Comparison of ENCODE assay signal across 11 cellular contexts in the genomic region with DNA sequence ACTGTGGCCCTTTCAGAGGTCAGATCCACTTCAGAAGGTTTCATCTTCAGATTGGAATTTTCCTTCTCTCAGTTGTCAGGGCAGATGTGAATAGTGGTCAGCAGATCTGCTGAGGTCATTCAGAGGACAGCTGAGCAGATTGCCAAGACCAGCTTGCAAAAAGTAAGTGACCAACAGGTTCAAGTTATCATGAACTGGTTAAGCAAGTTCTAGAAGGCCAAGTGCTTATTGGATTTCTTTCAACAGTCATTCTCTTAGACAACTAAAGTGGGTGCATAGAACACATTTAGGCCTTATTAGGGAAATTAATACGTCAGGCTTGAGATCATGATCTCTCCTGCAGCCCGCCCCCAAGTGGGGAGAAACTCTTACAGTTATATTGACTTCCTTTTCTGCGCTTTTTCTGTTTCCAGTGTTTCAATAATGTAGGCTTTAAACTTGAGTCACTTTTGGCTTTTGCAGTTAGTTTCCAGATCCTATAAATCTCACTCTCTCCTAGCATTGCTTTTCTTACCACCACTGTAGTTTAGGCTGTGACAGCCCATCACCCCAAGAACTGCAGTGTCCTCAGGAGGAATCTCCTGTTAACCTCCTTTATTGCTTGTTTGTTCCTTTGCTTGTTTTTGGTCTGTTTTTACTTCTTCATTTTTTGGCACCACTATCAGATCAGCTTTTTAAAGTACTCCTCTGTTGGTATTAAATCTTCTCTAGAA.
A peak's percentile ranks its signal among the peaks of the same experiment; 100 is the strongest.
DNase-seq lines count a peak whose midpoint lies in the region; ATAC-seq and TF ChIP-seq lines count a peak whose summit lies in the region.
"Had no signal": no experiment of that assay in that cellular context is flagged by ENCODE, and none has a peak within 500 bp of the region (broad histone marks: within the 10 kb centered on the region; RNA-seq: fewer than 3 reads in every experiment).

No MANE protein-coding gene starts in this region.

- no peaks in the 10 kb centered on the region for H4K20me1 ChIP-seq in SK-N-SH (ENCODE audit: insufficient read depth)

- peak in 1 of 2 donors; percentile 15 for TF ChIP-seq POLR2A in gastrocnemius medialis (IDR thresholded peaks at IDR 0.05)

- H2BK12ac ChIP-seq in neuronal stem cell (ENCODE audit: low read length): no peak overlapping the region

- H3K23ac ChIP-seq in neuronal stem cell (ENCODE audit: low read depth, low read length, poor library complexity) (no peak overlapping the region), mesendoderm (ENCODE audit: low read length) (no peak overlapping the region)

- intact Hi-C loops in Right ventricle myocardium superior (cut with DNase I): no loop called here
- intact Hi-C loops in gastrocnemius medialis (cut with DNase I; ENCODE audit: low total_unique reads): loop anchor here (2.0 to 5.0 kb wide), 3 partner anchors 52 to 139 kb away; partner anchors contain the start of gene C1orf21

- H3K27me3 ChIP-seq in SK-N-SH (ENCODE audit: insufficient read depth): no peaks in the 10 kb centered on the region
- H3K27me3 ChIP-seq in gastrocnemius medialis: no peaks in the 10 kb centered on the region
- no peaks in the 10 kb centered on the region for H3K27me3 ChIP-seq in neuronal stem cell (ENCODE audit: control insufficient read depth in 3 of 3, insufficient read depth in 3 of 3, low read depth in 1 of 3, low read length in 3 of 3)
- no peaks in the 10 kb centered on the region for H3K27me3 ChIP-seq in mesendoderm (ENCODE audit: insufficient read depth, low read length, poor library complexity)

- POLR2A ChIA-PET in SK-N-SH (lab: Yijun Ruan, JAX): no interaction called here

- in situ Hi-C loops in gastrocnemius medialis (cut with MboI; ENCODE audit: low sequenced_read_pairs in 4 of 4): loop anchor here in 3 of 4 donors (10.0 to 25.0 kb wide), 4 partner anchors 88 to 179 kb away; partner anchors contain the start of gene C1orf21 (in 1 of the 3)

- H3K36me3 ChIP-seq in SK-N-SH (replicated peaks in 1 of 2; ENCODE audit: control insufficient read depth in 1 of 2, insufficient read depth in 2 of 2, low read length in 1 of 2) (peaks cover 0 to 6% of the 10 kb centered on the region in 2 experiments), gastrocnemius medialis (peaks cover 0 to 5% of the 10 kb centered on the region in 2 donors), neuronal stem cell (replicated peaks in 1 of 2; ENCODE audit: control insufficient read depth in 2 of 2, insufficient read depth in 2 of 2, low read length in 2 of 2) (peaks cover 4 to 12% of the 10 kb centered on the region in 2 donors), mesendoderm (ENCODE audit: control insufficient read depth, insufficient read depth, low read length) (no peaks in the 10 kb centered on the region)

- H3K4me2 ChIP-seq in SK-N-SH (0 out of 2 replicates have a peak overlapping the region, but pooled peaks have one; percentile 7), neuronal stem cell (ENCODE audit: insufficient read depth, low read length, poor library complexity, severe bottlenecking) (no peak overlapping the region), mesendoderm (ENCODE audit: low read length) (no peak overlapping the region)

- H3K27ac ChIP-seq in SK-N-SH (ENCODE audit: low read depth in 2 of 2, low read length in 1 of 2): peak overlapping the region; percentile 11 to 79; a peak in 3 of 4 replicates
- H3K27ac ChIP-seq in gastrocnemius medialis: peak overlapping the region; percentile 90 to 96 (median 91)
- H3K27ac ChIP-seq in neuronal stem cell (replicated peaks; ENCODE audit: low read length): no peak overlapping the region
- no peak overlapping the region for H3K27ac ChIP-seq in mesendoderm (ENCODE audit: low read depth, low read length)
- H3K27ac ChIP-seq: epithelial cell of prostate had no signal

- no peak overlapping the region for H3K4me3 ChIP-seq in GM12865 (ENCODE audit: low read depth, low read length)
- H3K4me3 ChIP-seq in SK-N-SH (ENCODE audit: low read depth in 2 of 2, low read length in 1 of 2): no peak overlapping the region
- H3K4me3 ChIP-seq in gastrocnemius medialis: no peak overlapping the region
- H3K4me3 ChIP-seq in neuronal stem cell (ENCODE audit: low read length in 2 of 2): no peak overlapping the region
- no peak overlapping the region for H3K4me3 ChIP-seq in mesendoderm (ENCODE audit: low read length)

- H3K18ac ChIP-seq in neuronal stem cell (ENCODE audit: low read length) (no peak overlapping the region), mesendoderm (ENCODE audit: low read length) (no peak overlapping the region)

- H3K79me1 ChIP-seq in neuronal stem cell (ENCODE audit: low read depth, low read length) (no peaks in the 10 kb centered on the region), mesendoderm (ENCODE audit: low read length) (no peaks in the 10 kb centered on the region)

- no peak for TF ChIP-seq RAD21 in SK-N-SH (IDR thresholded peaks at IDR 0.05; ENCODE audit: low read length)

- no peak overlapping the region for H4K5ac ChIP-seq in mesendoderm (ENCODE audit: low read length)

- peak; percentile 40 for ATAC-seq in Right ventricle myocardium superior (ENCODE audit: poor library complexity)
- ATAC-seq in gastrocnemius medialis: peak; percentile 86 to 88
- no peak for ATAC-seq in GM21717 (IDR thresholded peaks at IDR 0.05; ENCODE audit: unreplicated experiment)

- H3K79me2 ChIP-seq in SK-N-SH (ENCODE audit: insufficient read depth) (peaks cover 4% of the 10 kb centered on the region; the same call in 1 of the 2 replicates), mesendoderm (ENCODE audit: control insufficient read depth, insufficient read depth, low read length) (no peaks in the 10 kb centered on the region)

- H2AK5ac ChIP-seq in neuronal stem cell (ENCODE audit: low read depth, low read length): no peak overlapping the region
- H2AK5ac ChIP-seq in mesendoderm (ENCODE audit: low read length): no peak overlapping the region

- no peak overlapping the region for H4K91ac ChIP-seq in neuronal stem cell (ENCODE audit: low read depth, low read length, poor library complexity)

- no peak overlapping the region for H2AFZ ChIP-seq in SK-N-SH (ENCODE audit: low read depth)
- H2AFZ ChIP-seq in neuronal stem cell (ENCODE audit: low read length): no peak overlapping the region

- WGBS in SK-N-SH (ENCODE audit: low lambda C conversion rate): 84% methylated on average over 3 of the region's 3 CpGs
- WGBS in neuronal stem cell (ENCODE audit: extremely low coverage in 2 of 2, insufficient read length in 2 of 2, insufficient replicate concordance in 1 of 2), 2 donors: no CpG with 5 or more reads among the region's 3 CpGs
- WGBS in mesendoderm (ENCODE audit: extremely low coverage, insufficient coverage, low lambda C conversion rate): no CpG with 5 or more reads among the region's 3 CpGs

- no peaks in the 10 kb centered on the region for H3K9me2 ChIP-seq in SK-N-SH

- H3K9me3 ChIP-seq in SK-N-SH: no peaks in the 10 kb centered on the region
- no peaks in the 10 kb centered on the region for H3K9me3 ChIP-seq in gastrocnemius medialis
- H3K9me3 ChIP-seq in neuronal stem cell (replicated peaks in 1 of 2; ENCODE audit: control insufficient read depth in 2 of 2, insufficient read depth in 1 of 2, low read depth in 1 of 2, low read length in 2 of 2): peaks cover 0 to 7% of the 10 kb centered on the region in 2 donors

- no peak overlapping the region for H3K9ac ChIP-seq in SK-N-SH
- no peak overlapping the region for H3K9ac ChIP-seq in neuronal stem cell (ENCODE audit: low read depth, low read length, poor library complexity)
- H3K9ac ChIP-seq in mesendoderm (ENCODE audit: low read length): no peak overlapping the region

- H2BK120ac ChIP-seq in neuronal stem cell (ENCODE audit: low read depth, low read length) (no peak overlapping the region), mesendoderm (ENCODE audit: low read depth, low read length) (no peak overlapping the region)

- no peak overlapping the region for H3K56ac ChIP-seq in mesendoderm (ENCODE audit: low read length)

- H3K4ac ChIP-seq in neuronal stem cell (ENCODE audit: low read length) (no peak overlapping the region), mesendoderm (ENCODE audit: low read depth, low read length) (no peak overlapping the region)

- CTCF ChIA-PET in SK-N-SH (lab: Yijun Ruan, JAX): interaction anchor here (1.6 kb wide), 1 partner anchor 10 kb away, joined by 5 read pairs; no protein-coding TSS in a partner anchor

- no peak overlapping the region for H3K14ac ChIP-seq in neuronal stem cell (ENCODE audit: low read length)

- peak; percentile 29 for DNase-seq in GM12865 (ENCODE audit: low read depth)
- DNase-seq in SK-N-SH: no peak
- no peak for DNase-seq in Right ventricle myocardium superior
- DNase-seq in gastrocnemius medialis: peak; percentile 88 to 94
- no peak for DNase-seq in neuronal stem cell (ENCODE audit: low spot score)
- no peak for DNase-seq in C1 segment of cervical spinal cord (lab: John Stamatoyannopoulos, UW)
- DNase-seq in mesendoderm: no peak
- DNase-seq: activated CD4-positive, alpha-beta memory T cell treated with anti-CD3 and anti-CD28 coated beads for 36 hours; NCI-H2107 had no signal

- no peak overlapping the region for H4K8ac ChIP-seq in neuronal stem cell (ENCODE audit: low read depth, low read length)
- H4K8ac ChIP-seq in mesendoderm (ENCODE audit: low read depth, low read length): no peak overlapping the region

- TF ChIP-seq EP300 in SK-N-SH (IDR thresholded peaks at IDR 0.05; ENCODE audit: borderline replicate concordance in 1 of 2, low read depth in 1 of 2, low read length in 1 of 2): no peak

- H2BK15ac ChIP-seq in neuronal stem cell (ENCODE audit: low read length) (no peak overlapping the region), mesendoderm (replicated peaks; ENCODE audit: low read depth) (no peak overlapping the region)

- H2BK5ac ChIP-seq in neuronal stem cell (ENCODE audit: low read length) (no peak overlapping the region), mesendoderm (ENCODE audit: low read length) (no peak overlapping the region)

- H3F3A ChIP-seq in SK-N-SH (replicated peaks; ENCODE audit: insufficient read depth): no peaks in the 10 kb centered on the region

- H3K4me1 ChIP-seq in SK-N-SH (ENCODE audit: control insufficient read depth in 1 of 2, insufficient read depth in 2 of 2, low read depth in 1 of 2, low read length in 1 of 2) (peaks cover 15 to 48% of the 10 kb centered on the region in 2 experiments; a peak in 3 of 4 replicates), gastrocnemius medialis (peaks cover 84 to 89% of the 10 kb centered on the region in 2 donors), neuronal stem cell (ENCODE audit: control insufficient read depth in 2 of 2, insufficient read depth in 1 of 2, low read depth in 1 of 2, low read length in 2 of 2) (peaks cover 0 to 15% of the 10 kb centered on the region in 2 donors), mesendoderm (ENCODE audit: control insufficient read depth, low read depth, low read length) (peaks cover 15% of the 10 kb centered on the region)

- TF ChIP-seq CTCF in GM12865 (IDR thresholded peaks at IDR 0.05; ENCODE audit: insufficient read depth, low read depth, low read length, missing control alignments) (no peak), SK-N-SH (IDR thresholded peaks at IDR 0.05) (no peak), gastrocnemius medialis (IDR thresholded peaks at IDR 0.05 in 4 of 5, conservative IDR thresholded peaks at IDR 0.05 in 1 of 5) (peak in 2 of 5 experiments; percentile 20 to 21)

TF ChIP-seq in SK-N-SH, 30 proteins besides CTCF, POLR2A, EP300 and RAD21 (continues in another document):
- TF ChIP-seq TEAD4 (IDR thresholded peaks at IDR 0.05; ENCODE audit: borderline replicate concordance, insufficient read depth): no peak
- peak; percentile 13; the same call in 1 of the 2 replicates for TF ChIP-seq POLR2AphosphoS5 (IDR thresholded peaks at IDR 0.05; ENCODE audit: low read depth, low read length)

Comparison
In these comparisons a context has a peak if more than half of its experiments do, and no peak if none do; other contexts are left out.
1. DNase-seq: peak in GM12865 (single experiment) and gastrocnemius medialis (2 of 2); none in SK-N-SH (single experiment), Right ventricle myocardium superior (single experiment), neuronal stem cell (single experiment), C1 segment of cervical spinal cord (0 of 14) and mesendoderm (single experiment).
2. H3K27ac ChIP-seq: peak in SK-N-SH (2 of 2) and gastrocnemius medialis (4 of 4); none in neuronal stem cell (single experiment) and mesendoderm (single experiment).